2 cellular contexts compared by ENCODE assay signal in genomic region chr11:2963112-2963754, GRCh38.
TF ChIP-seq lines count a peak whose summit lies in the region.

No MANE protein-coding gene starts in this region.

TF ChIP-seq in HepG2, 621 proteins besides CTCF, POLR2A, EP300 and RAD21:
- no peak for TF ChIP-seq NFIB (CRISPR knock-in tag; IDR thresholded peaks at IDR 0.05; ENCODE audit: borderline replicate concordance)
- peak; percentile 52 for TF ChIP-seq RBM22 (optimal IDR thresholded peaks at IDR 0.05; ENCODE audit: low read length)
- no peak for TF ChIP-seq DMAP1 (CRISPR knock-in tag; IDR thresholded peaks at IDR 0.05)
- no peak for TF ChIP-seq MTF1 (CRISPR knock-in tag; IDR thresholded peaks at IDR 0.05)
- TF ChIP-seq PAX8 (CRISPR knock-in tag; IDR thresholded peaks at IDR 0.05; ENCODE audit: borderline replicate concordance) = no peak
- no peak for TF ChIP-seq YEATS4 (CRISPR knock-in tag; IDR thresholded peaks at IDR 0.05; ENCODE audit: borderline replicate concordance)

TF ChIP-seq in H1, 55 proteins besides CTCF, POLR2A, EP300 and RAD21:
- no peak for TF ChIP-seq SP2 (IDR thresholded peaks at IDR 0.05; ENCODE audit: low read length)
